In genomic region chr1:235588916-235589515, GRCh38 we compare ENCODE assay signal across 1 cellular context.
TF ChIP-seq lines count a peak whose summit lies in the region.

No MANE protein-coding gene starts in this region.

TF ChIP-seq in K562, 482 proteins besides CTCF, POLR2A, EP300 and RAD21 (continued from another document and continues in another):
- TF ChIP-seq RREB1 (CRISPR knock-in tag; IDR thresholded peaks at IDR 0.05) (peak; percentile 89), HSF4 (CRISPR knock-in tag; IDR thresholded peaks at IDR 0.05; ENCODE audit: borderline replicate concordance) (peak; percentile 87; the same call in 1 of the 2 replicates), RBFOX2 (IDR thresholded peaks at IDR 0.05; ENCODE audit: low read depth, low read length) (no peak), PTBP1 (IDR thresholded peaks at IDR 0.05; ENCODE audit: low read depth, low read length) (no peak), MAFF (IDR thresholded peaks at IDR 0.05; ENCODE audit: low read length) (peak; percentile 83), ATF1 (CRISPR knock-in tag; IDR thresholded peaks at IDR 0.05) (no peak), ATF1 (tag; IDR thresholded peaks at IDR 0.05) (peak; percentile 83), ID3 (CRISPR knock-in tag; IDR thresholded peaks at IDR 0.05) (peak; percentile 86), ID3 (tag; IDR thresholded peaks at IDR 0.05) (peak; percentile 95), RHOXF2B (CRISPR knock-in tag; conservative IDR thresholded peaks at IDR 0.05) (peak; percentile 82; the same call in 1 of the 2 replicates), PHF20 (IDR thresholded peaks at IDR 0.05; ENCODE audit: partially characterized antibody) (no peak), TSHZ1 (CRISPR knock-in tag; IDR thresholded peaks at IDR 0.05) (peak; percentile 79; the same call in 1 of the 2 replicates), ZNF449 (CRISPR knock-in tag; IDR thresholded peaks at IDR 0.05) (peak; percentile 95; the same call in 1 of the 2 replicates), KHSRP (IDR thresholded peaks at IDR 0.05) (no peak), SRSF9 (IDR thresholded peaks at IDR 0.05; ENCODE audit: borderline replicate concordance, low read depth, low read length) (no peak), ZNF586 (CRISPR knock-in tag; conservative IDR thresholded peaks at IDR 0.05) (peak; percentile 90), E4F1 (CRISPR knock-in tag; IDR thresholded peaks at IDR 0.05; ENCODE audit: borderline replicate concordance) (no peak), SNAPC5 (CRISPR knock-in tag; IDR thresholded peaks at IDR 0.05) (0 out of 2 replicates have a peak, but pooled peaks have one; percentile 33), CLOCK (CRISPR knock-in tag; IDR thresholded peaks at IDR 0.05; ENCODE audit: borderline replicate concordance) (0 out of 2 replicates have a peak, but pooled peaks have one; percentile 77), ZBTB9 (CRISPR knock-in tag; IDR thresholded peaks at IDR 0.05) (peak; percentile 99), SMARCA4 (IDR thresholded peaks at IDR 0.05) (peak; percentile 53; the same call in 1 of the 2 replicates), KLF6 (CRISPR knock-in tag; IDR thresholded peaks at IDR 0.05; ENCODE audit: borderline replicate concordance) (peak; percentile 98), HDAC6 (IDR thresholded peaks at IDR 0.05; ENCODE audit: low read depth, low read length) (no peak), ZNF830 (CRISPR knock-in tag; IDR thresholded peaks at IDR 0.05) (no peak), FOXK2 (conservative IDR thresholded peaks at IDR 0.05 in 1 of 2, IDR thresholded peaks at IDR 0.05 in 1 of 2; ENCODE audit: low read depth in 2 of 2) (peak; percentile 66 to 79; a peak in 3 of 4 replicates), EGR1 (conservative IDR thresholded peaks at IDR 0.05) (0 out of 2 replicates have a peak, but pooled peaks have one; percentile 5), ZNF639 (CRISPR knock-in tag; conservative IDR thresholded peaks at IDR 0.05 in 1 of 2, IDR thresholded peaks at IDR 0.05 in 1 of 2) (peak in 1 of 2 experiments; percentile 99; a peak in 2 of 4 replicates), ELK3 (CRISPR knock-in tag; IDR thresholded peaks at IDR 0.05) (peak; percentile 88; the same call in 1 of the 2 replicates), ZNF239 (CRISPR knock-in tag; IDR thresholded peaks at IDR 0.05) (peak; percentile 93), THRA (IDR thresholded peaks at IDR 0.05) (no peak), PRMT5 (CRISPR knock-in tag; IDR thresholded peaks at IDR 0.05) (no peak), NFE2L1 (tag; IDR thresholded peaks at IDR 0.05; ENCODE audit: borderline replicate concordance, low read depth) (peak; percentile 96), ZNF311 (CRISPR knock-in tag; IDR thresholded peaks at IDR 0.05) (peak; percentile 97)
